ENCODE assay signal across 9 cellular contexts in the genomic region with DNA sequence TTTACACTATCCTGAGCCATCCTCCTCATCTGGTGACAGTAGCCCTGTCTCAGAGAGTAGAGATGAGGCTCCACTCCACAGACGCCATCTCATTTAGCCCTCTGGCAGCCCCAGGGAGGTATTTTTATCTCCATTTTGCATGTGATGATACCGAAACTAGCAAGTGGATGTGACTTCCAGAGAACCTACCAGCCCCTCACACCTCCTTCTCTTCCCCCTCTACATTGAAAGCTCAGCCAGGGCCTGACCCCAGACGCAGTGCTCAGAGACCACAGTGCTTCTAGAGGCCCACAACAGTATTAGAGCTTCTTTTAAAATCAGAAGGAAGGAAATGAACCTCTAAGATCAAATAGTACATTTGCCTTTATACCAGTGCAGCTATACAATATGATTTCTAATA. TPM values are rescaled to one million over a fixed set of nuclear protein-coding genes. Genes with fewer than 3 reads are reported as not detected.
DNase-seq lines count a peak whose midpoint lies in the region; ATAC-seq and TF ChIP-seq lines count a peak whose summit lies in the region.
"Had no signal": no experiment of that assay in that cellular context is flagged by ENCODE, and none has a peak within 500 bp of the region (broad histone marks: within the 10 kb centered on the region; RNA-seq: fewer than 3 reads in every experiment).

No MANE protein-coding gene starts in this region.

- DNase-seq in mesenchymal stem cell (no peak), occipital lobe (lab: John Stamatoyannopoulos, UW) (no peak), nucleus accumbens (lab: John Stamatoyannopoulos, UW) (no peak), NCI-H510A (lab: John Stamatoyannopoulos, UW) (no peak), mucosa of gallbladder (ENCODE audit: low spot score) (no peak)

- no peak overlapping the region for H3K4me3 ChIP-seq in mesenchymal stem cell (ENCODE audit: insufficient read depth in 1 of 2, low read depth in 1 of 2, low read length in 2 of 2)
- H3K4me3 ChIP-seq: suprapubic skin had no signal

- peak overlapping the region in 1 of 2 experiments; percentile 74 for H3K18ac ChIP-seq in mesenchymal stem cell (ENCODE audit: low read depth in 1 of 2, low read length in 2 of 2)

- H3K36me3 ChIP-seq in mesenchymal stem cell (ENCODE audit: control insufficient read depth in 1 of 2, insufficient read depth in 2 of 2, low read depth in 1 of 2, low read length in 2 of 2) = peaks cover 15 to 37% of the 10 kb centered on the region in 2 experiments
- H3K36me3 ChIP-seq: suprapubic skin had no signal

- H2BK120ac ChIP-seq in mesenchymal stem cell (ENCODE audit: low read depth, low read length) = peak overlapping the region; percentile 83

- H3K9ac ChIP-seq in mesenchymal stem cell (ENCODE audit: low read length) = no peak overlapping the region

- H2BK15ac ChIP-seq in mesenchymal stem cell (ENCODE audit: low read depth, poor library complexity, severe bottlenecking) = peak overlapping the region; percentile 63

- peak; percentile 66 for ATAC-seq in GM18505 (IDR thresholded peaks at IDR 0.05; ENCODE audit: unreplicated experiment)
- peak; percentile 77 for ATAC-seq in GM21423 (IDR thresholded peaks at IDR 0.05; ENCODE audit: unreplicated experiment)
- ATAC-seq in HG03558 (IDR thresholded peaks at IDR 0.05; ENCODE audit: extremely low read depth, unreplicated experiment) = peak; percentile 72

- peaks cover 48% of the 10 kb centered on the region for H3K4me1 ChIP-seq in mesenchymal stem cell (ENCODE audit: control insufficient read depth, insufficient read depth, low read depth, low read length)

- H3K27ac ChIP-seq in mesenchymal stem cell (ENCODE audit: low read length, poor library complexity, severe bottlenecking) = no peak overlapping the region
- H3K27ac ChIP-seq: suprapubic skin had no signal

- H3K27me3 ChIP-seq in mesenchymal stem cell (ENCODE audit: control insufficient read depth in 1 of 2, insufficient read depth in 1 of 2, low read length in 2 of 2) = no peaks in the 10 kb centered on the region
- H3K27me3 ChIP-seq: suprapubic skin had no signal

- TF ChIP-seq POLR2A in GM18505 (IDR thresholded peaks at IDR 0.05; ENCODE audit: borderline replicate concordance, extremely low read depth, insufficient read depth, insufficient read length) = no peak

- no peaks in the 10 kb centered on the region for H3K9me3 ChIP-seq in mesenchymal stem cell (ENCODE audit: control insufficient read depth, low read length)
- H3K9me3 ChIP-seq: suprapubic skin had no signal

- H3K14ac ChIP-seq in mesenchymal stem cell (ENCODE audit: low read length in 2 of 2) = no peak overlapping the region

- H3K23ac ChIP-seq in mesenchymal stem cell (ENCODE audit: low read length in 2 of 2) = no peak overlapping the region

- peak overlapping the region in 1 of 2 experiments; percentile 58 for H3K4ac ChIP-seq in mesenchymal stem cell (ENCODE audit: low read depth in 1 of 2, low read length in 2 of 2)

- peak overlapping the region; percentile 45 for H4K91ac ChIP-seq in mesenchymal stem cell (ENCODE audit: low read length)

- no peak overlapping the region for H2BK5ac ChIP-seq in mesenchymal stem cell (ENCODE audit: low read depth, low read length, poor library complexity, severe bottlenecking)

- peaks cover 22% of the 10 kb centered on the region for H3K79me1 ChIP-seq in mesenchymal stem cell (replicated peaks; ENCODE audit: low read length, poor library complexity, severe bottlenecking)

- H3K4me2 ChIP-seq in mesenchymal stem cell (ENCODE audit: low read length, poor library complexity, severe bottlenecking) = no peak overlapping the region

- H2AK5ac ChIP-seq in mesenchymal stem cell (ENCODE audit: low read length, severe bottlenecking) = no peak overlapping the region

- 75% methylated on average over 2 of the region's 3 CpGs for WGBS in mesenchymal stem cell

- H2AFZ ChIP-seq in mesenchymal stem cell (ENCODE audit: low read depth, low read length) = no peak overlapping the region

- H2BK12ac ChIP-seq in mesenchymal stem cell (ENCODE audit: low read length in 2 of 2) = peak overlapping the region in 1 of 2 experiments; percentile 49

- no peak overlapping the region for H4K8ac ChIP-seq in mesenchymal stem cell (ENCODE audit: low read length)

RNA-seq across cellular contexts. Expression of a gene that starts 8.3 kb away (rescaled TPM):
- polyA plus RNA-seq in mesenchymal stem cell (2013, experiment 1 of 2) = 199 TPM
- polyA plus RNA-seq in mesenchymal stem cell (2013, experiment 2 of 2) = 195 TPM
- 17.0 TPM for total RNA-seq in occipital lobe
- total RNA-seq in mucosa of gallbladder = 51.1 TPM
